Comparison of ENCODE assay signal across 8 cellular contexts in the genomic region with DNA sequence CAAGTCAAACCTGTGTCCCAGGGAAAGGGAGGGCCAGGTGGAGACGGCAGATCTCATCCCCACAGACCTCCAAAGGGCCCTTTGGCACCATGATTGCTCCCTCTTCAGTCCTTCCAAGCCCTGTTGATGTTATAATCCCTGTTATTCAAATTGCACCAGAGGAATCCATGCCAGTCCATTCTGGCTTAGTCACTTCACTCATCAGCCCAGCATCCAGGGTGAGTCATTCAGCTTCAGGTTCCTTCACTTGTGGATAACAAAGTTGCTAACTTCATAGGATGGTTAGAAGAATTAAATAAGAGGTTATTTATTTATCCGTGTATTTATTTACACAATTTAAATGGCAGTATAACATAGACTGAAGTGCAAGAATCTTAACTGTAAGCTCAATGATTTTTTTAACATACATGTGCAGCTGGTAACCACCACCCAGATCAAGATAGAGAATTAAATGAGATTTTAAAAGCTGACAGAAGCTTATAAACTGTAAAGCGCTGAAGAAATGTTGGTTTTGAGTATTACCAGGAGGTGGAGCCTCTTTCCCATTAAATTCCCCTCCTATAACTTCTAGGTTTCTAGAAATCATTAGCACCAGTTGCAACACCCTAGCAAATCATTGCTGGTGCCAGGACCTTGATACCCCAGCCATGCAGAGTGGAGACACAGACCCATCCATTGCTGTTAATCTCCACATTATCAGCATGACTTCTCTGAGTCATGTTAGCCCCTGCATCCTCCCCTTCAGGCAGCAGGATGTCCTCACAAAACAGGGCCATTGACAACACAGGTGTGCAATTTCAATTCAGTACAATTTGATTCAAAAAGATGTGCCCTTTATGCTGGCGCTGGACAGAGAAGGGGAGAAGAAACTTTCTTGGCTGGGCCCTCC.
A peak's percentile ranks its signal among the peaks of the same experiment; 100 is the strongest.
DNase-seq lines count a peak whose midpoint lies in the region; ATAC-seq and TF ChIP-seq lines count a peak whose summit lies in the region.

No MANE protein-coding gene starts in this region.

- H3K4me1 ChIP-seq in adrenal gland (replicated peaks in 1 of 2), result no peaks in the 10 kb centered on the region
- peaks cover 0 to 3% (median 0%) of the 10 kb centered on the region in 4 donors for H3K4me1 ChIP-seq in liver (ENCODE audit: control insufficient read depth in 4 of 4, insufficient read depth in 4 of 4, low read length in 3 of 4)

- no peak for ATAC-seq in GM18867 (IDR thresholded peaks at IDR 0.05; ENCODE audit: unreplicated experiment)
- no peak for ATAC-seq in effector memory CD8-positive, alpha-beta T cell (replicated peaks)
- ATAC-seq in HG03095 (IDR thresholded peaks at IDR 0.05; ENCODE audit: unreplicated experiment), result no peak

- no peak overlapping the region for H3K9ac ChIP-seq in liver (ENCODE audit: low read depth in 1 of 2, low read length in 2 of 2)

- no peaks in the 10 kb centered on the region for H3K4me1 Mint-ChIP-seq in effector memory CD8-positive, alpha-beta T cell (ENCODE audit: low read depth in 2 of 2)

- no peak for TF ChIP-seq POLR2A in adrenal gland (IDR thresholded peaks at IDR 0.05)

- no peaks in the 10 kb centered on the region for H3K36me3 Mint-ChIP-seq in effector memory CD8-positive, alpha-beta T cell (ENCODE audit: insufficient read depth)

- H3K4me3 Mint-ChIP-seq in effector memory CD8-positive, alpha-beta T cell, result no peak overlapping the region

- no peaks in the 10 kb centered on the region for H3K9me3 Mint-ChIP-seq in effector memory CD8-positive, alpha-beta T cell

- H3K36me3 ChIP-seq in adrenal gland (replicated peaks in 1 of 2) (no peaks in the 10 kb centered on the region), liver (ENCODE audit: control insufficient read depth in 4 of 4, insufficient read depth in 3 of 4, low read depth in 1 of 4, low read length in 3 of 4) (no peaks in the 10 kb centered on the region)

- in situ Hi-C loops in KBM-7 (cut with MboI; ENCODE audit: low pct_unique_long_range_greater_than_20kb, low sequenced_read_pairs), result no loop called here

- H3K27me3 ChIP-seq in adrenal gland (no peaks in the 10 kb centered on the region), liver (ENCODE audit: control insufficient read depth in 4 of 4, insufficient read depth in 4 of 4, low read length in 3 of 4) (peaks cover 0 to 2% (median 0%) of the 10 kb centered on the region in 4 donors)

- DNase-seq in Daoy (ENCODE audit: low read depth), result peak; percentile 85
- peak; percentile 24 for DNase-seq in KBM-7
- peak in 5 of 7 donors; percentile 24 to 47 (median 36) for DNase-seq in adrenal gland
- DNase-seq in putamen (ENCODE audit: low spot score), result no peak
- no peak for DNase-seq in effector memory CD8-positive, alpha-beta T cell

- TF ChIP-seq CTCF in adrenal gland (IDR thresholded peaks at IDR 0.05) (peak in 3 of 6 experiments; percentile 8 to 19 (median 8)), liver (IDR thresholded peaks at IDR 0.05; ENCODE audit: low read depth, low read length, missing input control) (peak; percentile 32)

- intact Hi-C loops in adrenal gland (cut with DNase I), result no loop called here

- H3K27me3 Mint-ChIP-seq in effector memory CD8-positive, alpha-beta T cell, result peaks cover 22 to 52% of the 10 kb centered on the region in 2 donors

- WGBS in adrenal gland, 4 donors, result 66 to 75% (median 70%) methylated on average over 4 of the region's 4 CpGs
- 66% methylated on average over 4 of the region's 4 CpGs for WGBS in liver

- no peak overlapping the region for H3K27ac Mint-ChIP-seq in effector memory CD8-positive, alpha-beta T cell

- no peak overlapping the region for H3K4me3 ChIP-seq in adrenal gland
- no peak overlapping the region for H3K4me3 ChIP-seq in liver (ENCODE audit: low read depth in 1 of 3, low read length in 3 of 3)

- no peak overlapping the region for H3K27ac ChIP-seq in adrenal gland
- no peak overlapping the region for H3K27ac ChIP-seq in liver (ENCODE audit: low read depth in 1 of 2, low read length in 2 of 2)

- TF ChIP-seq RAD21 in liver (IDR thresholded peaks at IDR 0.05), result peak; percentile 72 to 84

- no peaks in the 10 kb centered on the region for H3K9me3 ChIP-seq in adrenal gland (replicated peaks in 1 of 3)
- H3K9me3 ChIP-seq in liver (ENCODE audit: control insufficient read depth in 4 of 4, low read length in 3 of 4), result no peaks in the 10 kb centered on the region

TF ChIP-seq in liver, 16 proteins besides CTCF, POLR2A, EP300 and RAD21:
- TF ChIP-seq, protein P1, sequence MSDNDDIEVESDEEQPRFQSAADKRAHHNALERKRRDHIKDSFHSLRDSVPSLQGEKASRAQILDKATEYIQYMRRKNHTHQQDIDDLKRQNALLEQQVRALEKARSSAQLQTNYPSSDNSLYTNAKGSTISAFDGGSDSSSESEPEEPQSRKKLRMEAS (IDR thresholded peaks at IDR 0.05), result no peak
- TF ChIP-seq GABPA (IDR thresholded peaks at IDR 0.05 in 1 of 2, conservative IDR thresholded peaks at IDR 0.05 in 1 of 2) (no peak), TAF1 (conservative IDR thresholded peaks at IDR 0.05) (no peak), FOXA1 (IDR thresholded peaks at IDR 0.05) (no peak), FOXA2 (IDR thresholded peaks at IDR 0.05) (no peak), ATF3 (IDR thresholded peaks at IDR 0.05) (no peak), EGR1 (IDR thresholded peaks at IDR 0.05; ENCODE audit: low read depth in 2 of 2) (no peak), RXRA (IDR thresholded peaks at IDR 0.05) (no peak), HNF4A (conservative IDR thresholded peaks at IDR 0.05) (no peak), SP1 (IDR thresholded peaks at IDR 0.05) (no peak), ZBTB33 (IDR thresholded peaks at IDR 0.05) (no peak), JUND (IDR thresholded peaks at IDR 0.05) (no peak), NR2F2 (IDR thresholded peaks at IDR 0.05) (no peak), YY1 (IDR thresholded peaks at IDR 0.05) (no peak), HNF4G (IDR thresholded peaks at IDR 0.05) (no peak)
- TF ChIP-seq, protein P2, sequence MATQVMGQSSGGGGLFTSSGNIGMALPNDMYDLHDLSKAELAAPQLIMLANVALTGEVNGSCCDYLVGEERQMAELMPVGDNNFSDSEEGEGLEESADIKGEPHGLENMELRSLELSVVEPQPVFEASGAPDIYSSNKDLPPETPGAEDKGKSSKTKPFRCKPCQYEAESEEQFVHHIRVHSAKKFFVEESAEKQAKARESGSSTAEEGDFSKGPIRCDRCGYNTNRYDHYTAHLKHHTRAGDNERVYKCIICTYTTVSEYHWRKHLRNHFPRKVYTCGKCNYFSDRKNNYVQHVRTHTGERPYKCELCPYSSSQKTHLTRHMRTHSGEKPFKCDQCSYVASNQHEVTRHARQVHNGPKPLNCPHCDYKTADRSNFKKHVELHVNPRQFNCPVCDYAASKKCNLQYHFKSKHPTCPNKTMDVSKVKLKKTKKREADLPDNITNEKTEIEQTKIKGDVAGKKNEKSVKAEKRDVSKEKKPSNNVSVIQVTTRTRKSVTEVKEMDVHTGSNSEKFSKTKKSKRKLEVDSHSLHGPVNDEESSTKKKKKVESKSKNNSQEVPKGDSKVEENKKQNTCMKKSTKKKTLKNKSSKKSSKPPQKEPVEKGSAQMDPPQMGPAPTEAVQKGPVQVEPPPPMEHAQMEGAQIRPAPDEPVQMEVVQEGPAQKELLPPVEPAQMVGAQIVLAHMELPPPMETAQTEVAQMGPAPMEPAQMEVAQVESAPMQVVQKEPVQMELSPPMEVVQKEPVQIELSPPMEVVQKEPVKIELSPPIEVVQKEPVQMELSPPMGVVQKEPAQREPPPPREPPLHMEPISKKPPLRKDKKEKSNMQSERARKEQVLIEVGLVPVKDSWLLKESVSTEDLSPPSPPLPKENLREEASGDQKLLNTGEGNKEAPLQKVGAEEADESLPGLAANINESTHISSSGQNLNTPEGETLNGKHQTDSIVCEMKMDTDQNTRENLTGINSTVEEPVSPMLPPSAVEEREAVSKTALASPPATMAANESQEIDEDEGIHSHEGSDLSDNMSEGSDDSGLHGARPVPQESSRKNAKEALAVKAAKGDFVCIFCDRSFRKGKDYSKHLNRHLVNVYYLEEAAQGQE (IDR thresholded peaks at IDR 0.05), result no peak

Comparison
In these comparisons a context has a peak if more than half of its experiments do, and no peak if none do; other contexts are left out.
1. DNase-seq: peak in Daoy (single experiment), KBM-7 (single experiment) and adrenal gland (5 of 7); none in putamen (single experiment) and effector memory CD8-positive, alpha-beta T cell (0 of 3).